ENCODE assay signal across 23 cellular contexts in the genomic region with DNA sequence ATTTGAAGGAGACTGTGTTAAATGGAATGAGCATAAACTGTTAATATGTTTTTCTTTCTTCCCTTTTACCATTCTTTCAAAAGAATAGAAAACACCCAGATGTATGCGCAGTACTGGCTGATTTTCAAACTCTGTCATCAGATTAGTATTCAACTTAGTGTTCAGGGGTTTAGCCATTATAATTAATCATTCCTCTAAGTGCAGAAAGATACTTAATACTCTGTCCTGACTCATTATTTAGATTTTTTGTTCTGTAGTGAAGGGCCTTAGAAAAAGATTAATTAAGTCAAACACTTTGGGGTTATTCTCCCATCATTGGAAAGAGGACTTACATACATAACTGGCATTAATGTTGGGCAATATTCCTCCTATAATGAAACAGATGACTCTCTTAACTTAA.
"Had no signal": no experiment of that assay in that cellular context is flagged by ENCODE, and none has a peak within 500 bp of the region (broad histone marks: within the 10 kb centered on the region; RNA-seq: fewer than 3 reads in every experiment).

No MANE protein-coding gene starts in this region.

- H3K4me1 ChIP-seq: ascending aorta, colonic mucosa, suprapubic skin, transverse colon, uterus had no signal

- H3K36me3 ChIP-seq: ascending aorta, colonic mucosa, suprapubic skin, transverse colon, uterus had no signal

- ATAC-seq: activated CD8-positive, alpha-beta T cell treated with anti-CD3 and anti-CD28 coated beads for 36 hours; activated T-helper 17 cell treated with anti-CD3 and anti-CD28 coated beads, Interleukin-2, amount 50 U/mL, for 72 hours; left lobe of liver; right cardiac atrium; stimulated activated naive CD8-positive, alpha-beta T cell treated with anti-CD3 and anti-CD28 coated beads, Interleukin-15, amount 100 ng/mL, for 72 hours; T-cell had no signal

- H3K4me3 ChIP-seq: ascending aorta, colonic mucosa, hepatocyte, SK-N-MC, suprapubic skin, transverse colon, uterus had no signal

- H3K9me3 ChIP-seq: ascending aorta, colonic mucosa, suprapubic skin, transverse colon, uterus had no signal

- H3K27me3 ChIP-seq: ascending aorta, colonic mucosa, hepatocyte, suprapubic skin, transverse colon, uterus had no signal

- H2AFZ ChIP-seq: hepatocyte had no signal

- DNase-seq: activated B cell treated with CpG ODN at 0.5 μM for 24 hours; activated CD4-positive, alpha-beta T cell treated with anti-CD3 and anti-CD28 coated beads for 4 hours; activated CD8-positive, alpha-beta T cell treated with anti-CD3 and anti-CD28 coated beads for 36 hours; activated naive CD4-positive, alpha-beta T cell treated with anti-CD3 and anti-CD28 coated beads, Interleukin-2, amount 50 U/mL, for 16 hours; activated T-cell treated with anti-CD3 and anti-CD28 coated beads, Interleukin-2, amount 50 U/mL, for 1 hour; colonic mucosa; endodermal cell; erythroblast; occipital lobe; right cardiac atrium; small intestine; stimulated activated CD4-positive, alpha-beta T cell treated with anti-CD3 and anti-CD28 coated beads, Interleukin-15, amount 100 ng/mL, for 24 hours; stimulated activated CD4-positive, alpha-beta T cell treated with anti-CD3 and anti-CD28 coated beads, Interleukin-2, amount 100 ng/mL, for 48 hours; stimulated activated naive CD8-positive, alpha-beta T cell treated with anti-CD3 and anti-CD28 coated beads, Interleukin-15, amount 100 ng/mL, for 72 hours; T-cell; transverse colon; uterus had no signal

- H3K27ac ChIP-seq: ascending aorta, colonic mucosa, hepatocyte, SK-N-MC, suprapubic skin, transverse colon, uterus had no signal

- H3K79me2 ChIP-seq: hepatocyte had no signal

- H3K4me2 ChIP-seq: hepatocyte had no signal
